Comparison of ENCODE assay signal across 8 cellular contexts in the genomic region with DNA sequence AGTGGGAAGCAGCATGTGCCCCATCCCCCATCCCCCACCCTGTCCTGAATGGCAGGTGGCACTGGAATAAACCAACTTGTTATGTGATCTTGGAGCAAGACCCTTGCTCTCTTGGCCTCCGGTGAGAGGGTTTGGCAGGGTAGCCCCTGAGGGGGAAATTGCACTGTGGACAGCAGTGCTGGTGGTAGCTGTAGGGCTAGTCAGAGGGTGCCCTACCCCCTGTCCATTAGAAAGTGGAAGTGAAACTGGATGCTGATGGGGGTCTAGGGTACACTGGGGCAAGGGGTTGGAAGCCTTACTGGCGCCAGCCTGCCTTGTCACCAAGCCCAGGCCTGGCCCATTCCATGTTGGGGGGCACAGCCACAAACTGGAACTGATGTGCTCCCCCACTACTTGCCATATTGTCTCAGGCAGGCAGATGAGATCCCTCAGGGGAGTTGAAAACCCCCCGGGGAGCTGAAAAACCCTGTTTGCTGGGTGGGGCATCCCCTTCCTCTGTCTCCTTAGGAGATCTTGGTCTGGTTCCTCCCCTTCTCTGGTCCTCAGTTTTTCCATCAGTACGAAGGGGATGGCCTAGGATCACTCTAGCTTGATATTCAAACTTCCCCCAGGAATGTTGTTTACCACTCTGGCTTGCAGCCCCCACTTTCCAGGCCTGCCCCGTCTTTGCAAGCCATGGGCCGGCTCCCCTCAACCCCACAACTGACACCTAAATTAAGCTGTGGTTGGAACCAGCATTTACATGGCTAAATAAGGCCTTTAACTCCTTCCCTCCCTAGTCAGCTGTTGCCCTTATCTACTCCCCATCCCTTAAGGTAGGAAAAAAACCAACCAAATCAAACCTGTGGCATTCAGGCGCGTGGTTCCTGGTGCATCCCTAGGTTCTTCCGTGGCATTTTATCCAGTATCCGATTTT. TPM values are rescaled to one million over a fixed set of nuclear protein-coding genes. Genes with fewer than 3 reads are reported as not detected.
DNase-seq lines count a peak whose midpoint lies in the region; ATAC-seq and TF ChIP-seq lines count a peak whose summit lies in the region.

No MANE protein-coding gene starts in this region.

- no peaks in the 10 kb centered on the region for H3K36me3 ChIP-seq in colonic mucosa
- H3K36me3 ChIP-seq in sigmoid colon = no peaks in the 10 kb centered on the region

- intact Hi-C loops in colonic mucosa (cut with DNase I) = no loop called here
- intact Hi-C loops in sigmoid colon (cut with DNase I) = loop anchor here (2.0 kb wide), 1 partner anchor 15 kb away; a partner anchor contains a TSS

- TF ChIP-seq CTCF in colonic mucosa (IDR thresholded peaks at IDR 0.05) (no peak), sigmoid colon (IDR thresholded peaks at IDR 0.05) (no peak)

- no peak for TF ChIP-seq POLR2A in sigmoid colon (IDR thresholded peaks at IDR 0.05)

- 65 to 76% methylated on average over 10 of the region's 10 CpGs for WGBS in sigmoid colon, 2 donors

- H3K27ac ChIP-seq in colonic mucosa (peak overlapping the region; percentile 56), sigmoid colon (peak overlapping the region; percentile 84 to 91 (median 88))

- DNase-seq in colonic mucosa (no peak), sigmoid colon (no peak), CD1c-positive myeloid dendritic cell (ENCODE audit: extremely low spot score) (no peak), COLO829 (ENCODE audit: low spot score) (no peak), ecto neural progenitor cell (ENCODE audit: low spot score) (no peak), NCI-H510A treated with DMSO at 0.1 percent for 48 hours (lab: John Stamatoyannopoulos, UW) (no peak)

- ATAC-seq in GM19023 (IDR thresholded peaks at IDR 0.05; ENCODE audit: unreplicated experiment) (peak; percentile 52), HG03064 (IDR thresholded peaks at IDR 0.05; ENCODE audit: low read depth, unreplicated experiment) (peak; percentile 46)

- H3K9me3 ChIP-seq in colonic mucosa (no peaks in the 10 kb centered on the region), sigmoid colon (no peaks in the 10 kb centered on the region)

- peak overlapping the region; percentile 85 to 92 for H3K9ac ChIP-seq in colonic mucosa (ENCODE audit: low read depth in 2 of 2, low read length in 2 of 2)

- TF ChIP-seq EP300 in sigmoid colon (IDR thresholded peaks at IDR 0.05) = no peak

- peak overlapping the region; percentile 51 for H3K4me3 ChIP-seq in colonic mucosa
- H3K4me3 ChIP-seq in sigmoid colon = peak overlapping the region; percentile 56 to 87 (median 74)

- H3K4me1 ChIP-seq in colonic mucosa (no peaks in the 10 kb centered on the region), sigmoid colon (peaks cover 0 to 69% (median 42%) of the 10 kb centered on the region in 4 donors)

- H3K27me3 ChIP-seq in colonic mucosa (no peaks in the 10 kb centered on the region), sigmoid colon (no peaks in the 10 kb centered on the region)

RNA-seq across cellular contexts. Expression of a gene that starts 14.4 kb away (rescaled TPM):
- total RNA-seq in colonic mucosa = 10 to 100 TPM; 32.4 to 62.9 TPM
- total RNA-seq in sigmoid colon = 10 to 100 TPM in 2 of 4 donors, 1 to 10 TPM in 2; 7.1 to 23.5 (median 11.1) TPM
- polyA plus RNA-seq in sigmoid colon = 10 to 100 TPM; 18.6 to 30.1 (median 28.9) TPM

RNA-seq across cellular contexts. Expression of a gene that starts 35.0 kb away (rescaled TPM):
- total RNA-seq in colonic mucosa (under 1 TPM; 0.12 to 0.32 TPM), sigmoid colon (under 1 TPM in 2 of 4 donors, not detected in 2; 0.33 to 0.55 TPM)
- polyA plus RNA-seq in sigmoid colon = under 1 TPM; 0.16 to 0.92 (median 0.60) TPM
